ENCODE assay signal across 9 cellular contexts in the genomic region with DNA sequence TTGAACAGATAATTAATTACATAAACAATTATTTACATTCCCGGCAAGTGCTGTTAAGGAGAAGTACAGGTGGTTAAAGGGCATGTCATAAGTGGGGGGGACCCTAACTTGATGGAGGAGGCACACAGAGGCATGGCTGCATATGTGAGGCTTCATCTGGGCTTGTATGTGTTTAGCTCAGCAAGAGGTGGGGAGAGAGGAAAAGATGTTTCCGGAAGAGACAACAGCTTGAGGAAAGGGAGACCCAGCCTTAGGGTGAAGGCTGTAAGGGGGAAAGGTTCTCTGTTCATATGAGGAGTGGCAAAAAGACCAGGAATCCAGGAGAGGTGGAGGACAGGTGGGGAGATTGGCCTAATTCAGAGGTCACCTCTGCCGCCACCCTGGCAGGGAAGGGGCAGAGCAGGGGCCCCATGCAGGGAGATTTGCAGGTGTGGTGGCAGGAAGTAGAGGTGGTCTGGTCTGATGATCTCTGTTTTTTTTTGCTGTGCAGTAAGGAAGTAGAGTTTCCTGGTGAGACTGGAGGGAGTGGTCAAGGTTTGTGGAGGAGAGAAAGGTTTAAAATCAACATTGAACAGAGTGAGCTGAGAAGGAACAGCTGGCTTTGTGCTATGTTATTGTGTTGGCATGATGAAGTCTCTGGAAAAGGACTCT. TPM values are rescaled to one million over a fixed set of nuclear protein-coding genes. Genes with fewer than 3 reads are reported as not detected.
DNase-seq lines count a peak whose midpoint lies in the region; ATAC-seq lines count a peak whose summit lies in the region.
"Had no signal": no experiment of that assay in that cellular context is flagged by ENCODE, and none has a peak within 500 bp of the region (broad histone marks: within the 10 kb centered on the region; RNA-seq: fewer than 3 reads in every experiment).

No MANE protein-coding gene starts in this region.

- H3K4me1 ChIP-seq in mesendoderm (ENCODE audit: control insufficient read depth, low read depth, low read length) = peaks cover 11% of the 10 kb centered on the region

- no peak overlapping the region for H2BK15ac ChIP-seq in mesendoderm (replicated peaks; ENCODE audit: low read depth)

- no peaks in the 10 kb centered on the region for H3K36me3 ChIP-seq in mesendoderm (ENCODE audit: control insufficient read depth, insufficient read depth, low read length)

- ATAC-seq in GM19328 (IDR thresholded peaks at IDR 0.05; ENCODE audit: unreplicated experiment) (peak; percentile 80), HG03108 (IDR thresholded peaks at IDR 0.05; ENCODE audit: unreplicated experiment) (peak; percentile 95)
- ATAC-seq in activated naive CD4-positive, alpha-beta T cell treated with anti-CD3 and anti-CD28 coated beads, Interleukin-2, amount 50 U/mL, for 72 hours = peak; percentile 17 to 41

- DNase-seq in COLO668 (lab: John Stamatoyannopoulos, UW; ENCODE audit: unreplicated experiment) (peak; percentile 51), T1000 (lab: John Stamatoyannopoulos, UW) (no peak), mesendoderm (no peak), NCI-H1105 treated with DMSO at 0.1 percent for 48 hours (lab: John Stamatoyannopoulos, UW) (no peak), SW 1271 (lab: John Stamatoyannopoulos, UW) (no peak)
- no peak for DNase-seq in activated naive CD4-positive, alpha-beta T cell treated with anti-CD3 and anti-CD28 coated beads, Interleukin-2, amount 50 U/mL, for 72 hours (ENCODE audit: low spot score in 2 of 2)
- DNase-seq: T-helper 9 cell had no signal

- peak overlapping the region; percentile 83 to 88 for H3K27ac Mint-ChIP-seq in activated naive CD4-positive, alpha-beta T cell treated with anti-CD3 and anti-CD28 coated beads, Interleukin-2, amount 50 U/mL, for 72 hours

- no peak overlapping the region for H2BK5ac ChIP-seq in mesendoderm (ENCODE audit: low read length)

- H3K56ac ChIP-seq in mesendoderm (ENCODE audit: low read length) = no peak overlapping the region

- H3K27ac ChIP-seq in mesendoderm (ENCODE audit: low read depth, low read length) = no peak overlapping the region

- peaks cover 72% of the 10 kb centered on the region for H3K79me2 ChIP-seq in mesendoderm (ENCODE audit: control insufficient read depth, insufficient read depth, low read length)

- peaks cover 53% of the 10 kb centered on the region for H3K79me1 ChIP-seq in mesendoderm (ENCODE audit: low read length)

- no peak overlapping the region for H3K18ac ChIP-seq in mesendoderm (ENCODE audit: low read length)

- no peak overlapping the region for H3K9ac ChIP-seq in mesendoderm (ENCODE audit: low read length)

- H2AK5ac ChIP-seq in mesendoderm (ENCODE audit: low read length) = no peak overlapping the region

- no peak overlapping the region for H2BK120ac ChIP-seq in mesendoderm (ENCODE audit: low read depth, low read length)

- H3K36me3 Mint-ChIP-seq in activated naive CD4-positive, alpha-beta T cell treated with anti-CD3 and anti-CD28 coated beads, Interleukin-2, amount 50 U/mL, for 72 hours = peaks cover 0 to 21% of the 10 kb centered on the region in 2 donors

- no peaks in the 10 kb centered on the region for H3K9me3 Mint-ChIP-seq in activated naive CD4-positive, alpha-beta T cell treated with anti-CD3 and anti-CD28 coated beads, Interleukin-2, amount 50 U/mL, for 72 hours

- WGBS in mesendoderm (ENCODE audit: extremely low coverage, insufficient coverage, low lambda C conversion rate) = no CpG with 5 or more reads among the region's 3 CpGs

- H4K8ac ChIP-seq in mesendoderm (ENCODE audit: low read depth, low read length) = no peak overlapping the region

- H3K23ac ChIP-seq in mesendoderm (ENCODE audit: low read length) = no peak overlapping the region

- H3K4me2 ChIP-seq in mesendoderm (ENCODE audit: low read length) = no peak overlapping the region

- H4K5ac ChIP-seq in mesendoderm (ENCODE audit: low read length) = no peak overlapping the region

- H3K27me3 ChIP-seq in mesendoderm (ENCODE audit: insufficient read depth, low read length, poor library complexity) = no peaks in the 10 kb centered on the region

- H3K4me3 ChIP-seq in mesendoderm (ENCODE audit: low read length) = no peak overlapping the region

- H3K4ac ChIP-seq in mesendoderm (ENCODE audit: low read depth, low read length) = no peak overlapping the region

RNA-seq across cellular contexts. Expression of a gene that starts 9.0 kb away (rescaled TPM):
- total RNA-seq in activated naive CD4-positive, alpha-beta T cell treated with anti-CD3 and anti-CD28 coated beads, Interleukin-2, amount 50 U/mL, for 72 hours = 10 to 100 TPM; 33.3 to 54.9 TPM
- 8.8 TPM for polyA plus RNA-seq in mesendoderm (2013, experiment 1 of 2)
- 8.4 TPM for polyA plus RNA-seq in mesendoderm (2013, experiment 2 of 2)

Comparison
In these comparisons a context has a peak if more than half of its experiments do, and no peak if none do; other contexts are left out.
1. ATAC-seq: peak in every context shown above with its lines; median percentile 95 in HG03108; 80 in GM19328; 29 in activated naive CD4-positive, alpha-beta T cell treated with anti-CD3 and anti-CD28 coated beads, Interleukin-2, amount 50 U/mL, for 72 hours.